Comparison of ENCODE assay signal across 8 cellular contexts in the genomic region with DNA sequence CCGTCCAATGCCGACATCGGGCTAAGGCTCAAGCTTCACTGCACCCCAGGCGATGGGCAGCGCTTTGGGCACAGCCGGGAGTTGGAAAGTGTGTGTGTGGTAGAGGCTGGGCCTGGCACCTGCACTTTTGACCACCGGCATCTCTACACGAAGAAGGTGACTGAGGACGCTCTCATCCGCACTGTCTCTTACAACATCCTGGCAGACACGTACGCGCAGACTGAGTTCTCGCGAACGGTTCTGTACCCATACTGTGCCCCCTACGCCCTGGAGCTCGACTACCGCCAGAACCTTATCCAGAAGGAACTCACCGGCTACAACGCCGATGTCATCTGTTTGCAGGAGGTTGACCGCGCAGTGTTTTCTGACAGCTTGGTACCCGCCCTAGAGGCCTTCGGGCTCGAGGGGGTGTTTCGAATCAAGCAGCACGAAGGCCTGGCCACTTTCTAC. TPM values are rescaled to one million over a fixed set of nuclear protein-coding genes. Genes with fewer than 3 reads are reported as not detected.
DNase-seq lines count a peak whose midpoint lies in the region; ATAC-seq and TF ChIP-seq lines count a peak whose summit lies in the region.

No MANE protein-coding gene starts in this region.

- H3K27ac ChIP-seq in esophagus (ENCODE audit: low read depth in 2 of 2, low read length in 1 of 2) (peak overlapping the region; percentile 94 to 96), vagina (no peak overlapping the region)

- TF ChIP-seq POLR2A in vagina (IDR thresholded peaks at IDR 0.05): no peak

- CTCF ChIA-PET in activated CD8-positive, alpha-beta T cell treated with anti-CD3 and anti-CD28 coated beads, Interleukin-2, amount 10 ng/mL, durations not matched to agents 7 days and 5 days (lab: Charles Lee): interaction anchor here (1.5 to 3.0 kb wide), 5 partner anchors 13 to 387 kb away, joined by 3 to 14 read pairs (median 6); a partner anchor contains a TSS

- peaks cover 35% of the 10 kb centered on the region for H3K36me3 Mint-ChIP-seq in activated CD8-positive, alpha-beta T cell treated with anti-CD3 and anti-CD28 coated beads, Interleukin-2, amount 10 ng/mL, durations not matched to agents 7 days and 5 days (ENCODE audit: low read depth)
- H3K36me3 Mint-ChIP-seq in neural crest cell (ENCODE audit: low read depth): peaks cover 6% of the 10 kb centered on the region

- H3K27ac Mint-ChIP-seq in activated CD8-positive, alpha-beta T cell treated with anti-CD3 and anti-CD28 coated beads, Interleukin-2, amount 10 ng/mL, durations not matched to agents 7 days and 5 days: peak overlapping the region; percentile 98
- H3K27ac Mint-ChIP-seq in neural crest cell (ENCODE audit: unreplicated experiment): peak overlapping the region; percentile 27

- H3K4me3 Mint-ChIP-seq in activated CD8-positive, alpha-beta T cell treated with anti-CD3 and anti-CD28 coated beads, Interleukin-2, amount 10 ng/mL, durations not matched to agents 7 days and 5 days: peak overlapping the region; percentile 98
- peak overlapping the region; percentile 85 for H3K4me3 Mint-ChIP-seq in neural crest cell

- H3K27me3 ChIP-seq in esophagus (ENCODE audit: control insufficient read depth in 1 of 2, insufficient read depth in 2 of 2, low read length in 2 of 2) (no peaks in the 10 kb centered on the region), vagina (no peaks in the 10 kb centered on the region)

- POLR2A ChIA-PET in activated CD8-positive, alpha-beta T cell treated with anti-CD3 and anti-CD28 coated beads, Interleukin-2, amount 10 ng/mL, durations not matched to agents 7 days and 5 days (lab: Charles Lee): interaction anchor here (0.6 to 4.6 kb wide), 14 partner anchors 9 to 852 kb away, joined by 3 to 80 read pairs (median 4); a partner anchor contains a TSS

- peaks cover 33% of the 10 kb centered on the region for H3K4me1 Mint-ChIP-seq in activated CD8-positive, alpha-beta T cell treated with anti-CD3 and anti-CD28 coated beads, Interleukin-2, amount 10 ng/mL, durations not matched to agents 7 days and 5 days (ENCODE audit: low read depth)
- peaks cover 34% of the 10 kb centered on the region for H3K4me1 Mint-ChIP-seq in neural crest cell

- no peaks in the 10 kb centered on the region for H3K9me3 Mint-ChIP-seq in activated CD8-positive, alpha-beta T cell treated with anti-CD3 and anti-CD28 coated beads, Interleukin-2, amount 10 ng/mL, durations not matched to agents 7 days and 5 days (ENCODE audit: insufficient read depth)
- no peaks in the 10 kb centered on the region for H3K9me3 Mint-ChIP-seq in neural crest cell

- WGBS in esophagus, 2 donors: 1 to 2% methylated on average over 29 of the region's 29 CpGs

- ATAC-seq in activated CD8-positive, alpha-beta T cell treated with anti-CD3 and anti-CD28 coated beads, Interleukin-2, amount 10 ng/mL, durations not matched to agents 7 days and 5 days: peak; percentile 60

- DNase-seq in NOMO-1 (lab: John Stamatoyannopoulos, UW; ENCODE audit: unreplicated experiment in 2 of 2) (peak; percentile 16 to 27), NOMO-1 treated with dmso at 0.1 percent for 144 hours (lab: John Stamatoyannopoulos, UW; ENCODE audit: unreplicated experiment) (no peak), LHCN-M2 (ENCODE audit: low read depth) (peak; percentile 34), neural crest cell (ENCODE audit: low read depth, low spot score) (no peak), vagina (ENCODE audit: extremely low spot score in 2 of 2) (no peak), NCI-H345 (lab: John Stamatoyannopoulos, UW) (no peak)
- peak; percentile 69 for DNase-seq in activated CD8-positive, alpha-beta T cell treated with anti-CD3 and anti-CD28 coated beads, Interleukin-2, amount 10 ng/mL, durations not matched to agents 7 days and 5 days

- intact Hi-C loops in vagina (cut with DNase I): loop anchor here (5.0 kb wide), 1 partner anchor 40 kb away; a partner anchor contains a TSS

- H3K4me1 ChIP-seq in esophagus (ENCODE audit: control insufficient read depth in 2 of 2, insufficient read depth in 2 of 2, low read length in 1 of 2) (peaks cover 1 to 3% of the 10 kb centered on the region in 2 donors), vagina (peaks cover 39% of the 10 kb centered on the region)

- H3K36me3 ChIP-seq in esophagus (ENCODE audit: control insufficient read depth in 2 of 2, insufficient read depth in 2 of 2, low read length in 1 of 2) (peaks cover 3% of the 10 kb centered on the region in 2 donors), vagina (peaks cover 0 to 24% of the 10 kb centered on the region in 2 donors)

- no peaks in the 10 kb centered on the region for H3K9me3 ChIP-seq in esophagus (ENCODE audit: control insufficient read depth in 2 of 2, insufficient read depth in 1 of 2, low read depth in 1 of 2, low read length in 1 of 2)
- H3K9me3 ChIP-seq in vagina: no peaks in the 10 kb centered on the region

- no peak for TF ChIP-seq CTCF in neural crest cell (conservative IDR thresholded peaks at IDR 0.05)
- no peak for TF ChIP-seq CTCF in vagina (IDR thresholded peaks at IDR 0.05)

- H3K27me3 Mint-ChIP-seq in activated CD8-positive, alpha-beta T cell treated with anti-CD3 and anti-CD28 coated beads, Interleukin-2, amount 10 ng/mL, durations not matched to agents 7 days and 5 days (ENCODE audit: low read depth): no peaks in the 10 kb centered on the region
- H3K27me3 Mint-ChIP-seq in neural crest cell (ENCODE audit: low read depth): no peaks in the 10 kb centered on the region

- H3K4me3 ChIP-seq in esophagus (ENCODE audit: low read depth in 1 of 2, low read length in 2 of 2) (peak overlapping the region; percentile 94 to 97), vagina (peak overlapping the region; percentile 78 to 87)

RNA-seq across cellular contexts. Expression of a gene that starts 1.0 kb away (rescaled TPM):
- total RNA-seq in LHCN-M2 (2014; rRNA removed): 22.7 and 25.3 TPM in 2 replicates
- 7.8 TPM for polyA plus RNA-seq in LHCN-M2 (2012)
- total RNA-seq in activated CD8-positive, alpha-beta T cell treated with anti-CD3 and anti-CD28 coated beads, Interleukin-2, amount 10 ng/mL, durations not matched to agents 7 days and 5 days: 10 to 100 TPM; 27.8 to 31.2 TPM
- 1 to 10 TPM; 3.0 to 7.7 TPM for polyA plus RNA-seq in esophagus
- total RNA-seq in neural crest cell: 19.5 and 20.0 TPM in 2 replicates
- 12.0 TPM for total RNA-seq in vagina

RNA-seq across cellular contexts. Expression of a gene that starts 13.0 kb away (rescaled TPM):
- total RNA-seq in LHCN-M2 (2014; rRNA removed): 0.77 and 1.6 TPM in 2 replicates
- 0.06 TPM for polyA plus RNA-seq in LHCN-M2 (2012)
- under 1 TPM in 1 of 2 experiments, not detected in 1; 0.05 TPM for total RNA-seq in activated CD8-positive, alpha-beta T cell treated with anti-CD3 and anti-CD28 coated beads, Interleukin-2, amount 10 ng/mL, durations not matched to agents 7 days and 5 days
- under 1 TPM; 0.06 to 0.24 TPM for polyA plus RNA-seq in esophagus
- 0.09 and 0.34 TPM in 2 replicates for total RNA-seq in neural crest cell
- total RNA-seq in vagina: 0.25 TPM

RNA-seq across cellular contexts. Expression of a gene that starts 40.0 kb away (rescaled TPM):
- total RNA-seq in LHCN-M2 (2014; rRNA removed) (266 and 275 TPM in 2 replicates), neural crest cell (113 and 123 TPM in 2 replicates), vagina (69.0 TPM)
- 359 TPM for polyA plus RNA-seq in LHCN-M2 (2012)
- 10 to 100 TPM; 51.0 to 52.9 TPM for total RNA-seq in activated CD8-positive, alpha-beta T cell treated with anti-CD3 and anti-CD28 coated beads, Interleukin-2, amount 10 ng/mL, durations not matched to agents 7 days and 5 days
- polyA plus RNA-seq in esophagus: 100 to 1,000 TPM in 1 of 2 donors, 10 to 100 TPM in 1; 74.8 to 113 TPM

Comparison
In these comparisons a context has a peak if more than half of its experiments do, and no peak if none do; other contexts are left out.
1. DNase-seq: peak in NOMO-1 (2 of 2), LHCN-M2 (single experiment) and activated CD8-positive, alpha-beta T cell treated with anti-CD3 and anti-CD28 coated beads, Interleukin-2, amount 10 ng/mL, durations not matched to agents 7 days and 5 days (single experiment); none in NOMO-1 treated with dmso at 0.1 percent for 144 hours (single experiment), neural crest cell (single experiment), vagina (0 of 2) and NCI-H345 (single experiment).